ENCODE assay signal across 22 cellular contexts in the genomic region with DNA sequence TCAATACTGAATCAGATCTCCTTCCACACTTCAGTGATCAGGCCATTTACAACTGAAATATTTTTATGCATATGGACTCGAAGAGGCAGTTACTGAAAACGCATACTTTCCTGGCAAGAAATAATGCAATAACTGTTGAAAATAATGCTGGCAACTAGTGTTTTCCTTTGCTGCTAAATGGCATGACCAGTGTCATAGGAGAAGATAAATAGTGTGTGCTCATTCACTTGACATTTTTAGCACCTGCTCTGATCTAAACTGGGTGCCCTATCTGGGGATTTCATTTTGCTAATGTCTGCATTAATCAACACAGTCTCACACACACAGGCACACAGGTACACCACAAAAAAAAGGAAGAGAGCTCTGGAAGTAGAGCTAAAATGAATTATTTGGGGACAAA.
A peak's percentile ranks its signal among the peaks of the same experiment; 100 is the strongest.
DNase-seq lines count a peak whose midpoint lies in the region; ATAC-seq and TF ChIP-seq lines count a peak whose summit lies in the region.
"Had no signal": no experiment of that assay in that cellular context is flagged by ENCODE, and none has a peak within 500 bp of the region (broad histone marks: within the 10 kb centered on the region; RNA-seq: fewer than 3 reads in every experiment).

No MANE protein-coding gene starts in this region.

- H3K27me3 ChIP-seq in H7 (ENCODE audit: control insufficient read depth, insufficient read depth, low read length): peaks cover 17% of the 10 kb centered on the region
- H3K27me3 ChIP-seq: dorsolateral prefrontal cortex had no signal

- CTCF ChIA-PET in WTC11 (lab: Charles Lee): no interaction called here

- POLR2A ChIA-PET in WTC11 (lab: Charles Lee): no interaction called here

- peaks cover 33% of the 10 kb centered on the region for H3K27me3 Mint-ChIP-seq in WTC11 (ENCODE audit: low read depth)
- H3K27me3 Mint-ChIP-seq: activated T-cell treated with anti-CD3 and anti-CD28 coated beads, Interleukin-2, amount 50 U/mL, for 24 hours; CD4-positive, CD25-positive, alpha-beta regulatory T cell; stimulated activated memory B cell treated with anti-CD40 and anti-IgM and Interleukin-4, amounts not matched to agents 10 μg/mL and 1 μg/mL and 100 μg/mL, for 72 hours; T-helper 17 cell had no signal

- peaks cover 74% of the 10 kb centered on the region for H3K4me1 Mint-ChIP-seq in WTC11
- H3K4me1 Mint-ChIP-seq: CD4-positive, CD25-positive, alpha-beta regulatory T cell; stimulated activated memory B cell treated with anti-CD40 and anti-IgM and Interleukin-4, amounts not matched to agents 10 μg/mL and 1 μg/mL and 100 μg/mL, for 72 hours; T-helper 17 cell had no signal

- H3K27ac Mint-ChIP-seq in WTC11: no peak overlapping the region
- H3K27ac Mint-ChIP-seq: activated CD8-positive, alpha-beta T cell treated with anti-CD3 and anti-CD28 coated beads, Interleukin-2, amount 10 ng/mL, durations not matched to agents 7 days and 5 days; activated T-cell treated with anti-CD3 and anti-CD28 coated beads, Interleukin-2, amount 50 U/mL, for 24 hours; CD4-positive, CD25-positive, alpha-beta regulatory T cell; nephron progenitor cell; stimulated activated memory B cell treated with anti-CD40 and anti-IgM and Interleukin-4, amounts not matched to agents 10 μg/mL and 1 μg/mL and 100 μg/mL, for 72 hours; T-helper 17 cell had no signal

- no peak for TF ChIP-seq RAD21 in Ishikawa (IDR thresholded peaks at IDR 0.05; ENCODE audit: low read depth)

- H3K36me3 ChIP-seq in H7 (replicated peaks; ENCODE audit: control insufficient read depth, insufficient read depth, low read length): no peaks in the 10 kb centered on the region

- no peak for TF ChIP-seq CTCF in WTC11 (IDR thresholded peaks at IDR 0.05)

- peaks cover 2% of the 10 kb centered on the region; the same call in 1 of the 2 replicates for H3K36me3 Mint-ChIP-seq in WTC11
- H3K36me3 Mint-ChIP-seq: CD4-positive, CD25-positive, alpha-beta regulatory T cell; stimulated activated memory B cell treated with anti-CD40 and anti-IgM and Interleukin-4, amounts not matched to agents 10 μg/mL and 1 μg/mL and 100 μg/mL, for 72 hours had no signal

- H3K9me3 Mint-ChIP-seq in WTC11: peaks cover 7% of the 10 kb centered on the region; the same call in 1 of the 2 replicates
- H3K9me3 Mint-ChIP-seq: activated T-cell treated with anti-CD3 and anti-CD28 coated beads, Interleukin-2, amount 50 U/mL, for 24 hours; nephron progenitor cell; stimulated activated memory B cell treated with anti-CD40 and anti-IgM and Interleukin-4, amounts not matched to agents 10 μg/mL and 1 μg/mL and 100 μg/mL, for 72 hours had no signal

- peak; percentile 32; the same call in 1 of the 2 replicates for TF ChIP-seq EP300 in Ishikawa (IDR thresholded peaks at IDR 0.05; ENCODE audit: borderline replicate concordance)

- H3K4me3 ChIP-seq in H7 (ENCODE audit: insufficient read depth, low read depth, low read length): no peak overlapping the region
- H3K4me3 ChIP-seq: dorsolateral prefrontal cortex had no signal

- ATAC-seq in WTC11 (no peak), HG02642 (IDR thresholded peaks at IDR 0.05; ENCODE audit: poor library complexity, unreplicated experiment) (no peak)
- ATAC-seq: activated CD8-positive, alpha-beta T cell treated with anti-CD3 and anti-CD28 coated beads, Interleukin-2, amount 10 ng/mL, durations not matched to agents 7 days and 5 days; Panc1; stimulated activated memory B cell treated with anti-CD40 and anti-IgM and Interleukin-4, amounts not matched to agents 10 μg/mL and 1 μg/mL and 100 μg/mL, for 72 hours; T-helper 17 cell had no signal

- peak overlapping the region; percentile 19; the same call in 1 of the 2 replicates for H3K4me3 Mint-ChIP-seq in WTC11
- H3K4me3 Mint-ChIP-seq: activated CD8-positive, alpha-beta T cell treated with anti-CD3 and anti-CD28 coated beads, Interleukin-2, amount 10 ng/mL, durations not matched to agents 7 days and 5 days; activated T-cell treated with anti-CD3 and anti-CD28 coated beads, Interleukin-2, amount 50 U/mL, for 24 hours; CD4-positive, CD25-positive, alpha-beta regulatory T cell; nephron progenitor cell; stimulated activated memory B cell treated with anti-CD40 and anti-IgM and Interleukin-4, amounts not matched to agents 10 μg/mL and 1 μg/mL and 100 μg/mL, for 72 hours; T-helper 17 cell had no signal

- peak; percentile 70 for DNase-seq in DMS153 (lab: John Stamatoyannopoulos, UW)
- peak; percentile 82 for DNase-seq in NCI-H2196 treated with DMSO at 0.1 percent for 48 hours (lab: John Stamatoyannopoulos, UW; ENCODE audit: unreplicated experiment)
- DNase-seq in WTC11 (ENCODE audit: low spot score): no peak
- DNase-seq in activated CD4-positive, alpha-beta T cell treated with anti-CD3 and anti-CD28 coated beads, Interleukin-2, amount 50 U/mL, for 1 hour: no peak
- DNase-seq in SK-N-DZ (ENCODE audit: low spot score): no peak
- no peak for DNase-seq in H7
- DNase-seq: activated CD8-positive, alpha-beta T cell treated with anti-CD3 and anti-CD28 coated beads, Interleukin-2, amount 10 ng/mL, durations not matched to agents 7 days and 5 days; activated naive CD4-positive, alpha-beta T cell; activated T-cell treated with anti-CD3 and anti-CD28 coated beads, Interleukin-2, amount 50 U/mL, for 24 hours; caudate nucleus; CD4-positive, CD25-positive, alpha-beta regulatory T cell; DND-41; dorsolateral prefrontal cortex; foreskin fibroblast; hippocampal formation; NCI-H1048; nephron progenitor cell; T-helper 17 cell had no signal

TF ChIP-seq in Ishikawa, 13 proteins besides CTCF, POLR2A, EP300 and RAD21 (continues in another document):
- TF ChIP-seq ZBTB7A (IDR thresholded peaks at IDR 0.05; ENCODE audit: low read depth) (no peak), TEAD4 (IDR thresholded peaks at IDR 0.05) (no peak), EGR1 (IDR thresholded peaks at IDR 0.05) (no peak), CEBPB (IDR thresholded peaks at IDR 0.05) (no peak)
- TF ChIP-seq, protein P1, sequence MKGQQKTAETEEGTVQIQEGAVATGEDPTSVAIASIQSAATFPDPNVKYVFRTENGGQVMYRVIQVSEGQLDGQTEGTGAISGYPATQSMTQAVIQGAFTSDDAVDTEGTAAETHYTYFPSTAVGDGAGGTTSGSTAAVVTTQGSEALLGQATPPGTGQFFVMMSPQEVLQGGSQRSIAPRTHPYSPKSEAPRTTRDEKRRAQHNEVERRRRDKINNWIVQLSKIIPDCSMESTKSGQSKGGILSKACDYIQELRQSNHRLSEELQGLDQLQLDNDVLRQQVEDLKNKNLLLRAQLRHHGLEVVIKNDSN (IDR thresholded peaks at IDR 0.05): no peak

TF ChIP-seq in WTC11, 78 proteins besides CTCF, POLR2A, EP300 and RAD21 (continues in another document):
- TF ChIP-seq NFYB (CRISPR knock-in tag; conservative IDR thresholded peaks at IDR 0.05; ENCODE audit: low read depth) (no peak), GRHL2 (CRISPR knock-in tag; IDR thresholded peaks at IDR 0.05; ENCODE audit: insufficient replicate concordance, severe bottlenecking) (no peak), HMGA2 (CRISPR knock-in tag; IDR thresholded peaks at IDR 0.05) (no peak), ZNF219 (CRISPR knock-in tag; IDR thresholded peaks at IDR 0.05; ENCODE audit: borderline replicate concordance) (no peak), PRRX2 (CRISPR knock-in tag; IDR thresholded peaks at IDR 0.05) (no peak), RORB (CRISPR knock-in tag; IDR thresholded peaks at IDR 0.05) (no peak)
- TF ChIP-seq, protein P2, sequence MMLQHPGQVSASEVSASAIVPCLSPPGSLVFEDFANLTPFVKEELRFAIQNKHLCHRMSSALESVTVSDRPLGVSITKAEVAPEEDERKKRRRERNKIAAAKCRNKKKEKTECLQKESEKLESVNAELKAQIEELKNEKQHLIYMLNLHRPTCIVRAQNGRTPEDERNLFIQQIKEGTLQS (CRISPR knock-in tag; conservative IDR thresholded peaks at IDR 0.05): no peak
- TF ChIP-seq, protein P3, sequence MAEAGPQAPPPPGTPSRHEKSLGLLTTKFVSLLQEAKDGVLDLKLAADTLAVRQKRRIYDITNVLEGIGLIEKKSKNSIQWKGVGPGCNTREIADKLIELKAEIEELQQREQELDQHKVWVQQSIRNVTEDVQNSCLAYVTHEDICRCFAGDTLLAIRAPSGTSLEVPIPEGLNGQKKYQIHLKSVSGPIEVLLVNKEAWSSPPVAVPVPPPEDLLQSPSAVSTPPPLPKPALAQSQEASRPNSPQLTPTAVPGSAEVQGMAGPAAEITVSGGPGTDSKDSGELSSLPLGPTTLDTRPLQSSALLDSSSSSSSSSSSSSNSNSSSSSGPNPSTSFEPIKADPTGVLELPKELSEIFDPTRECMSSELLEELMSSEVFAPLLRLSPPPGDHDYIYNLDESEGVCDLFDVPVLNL (CRISPR knock-in tag; IDR thresholded peaks at IDR 0.05; ENCODE audit: borderline replicate concordance, low read depth): no peak
- TF ChIP-seq, protein P4, sequence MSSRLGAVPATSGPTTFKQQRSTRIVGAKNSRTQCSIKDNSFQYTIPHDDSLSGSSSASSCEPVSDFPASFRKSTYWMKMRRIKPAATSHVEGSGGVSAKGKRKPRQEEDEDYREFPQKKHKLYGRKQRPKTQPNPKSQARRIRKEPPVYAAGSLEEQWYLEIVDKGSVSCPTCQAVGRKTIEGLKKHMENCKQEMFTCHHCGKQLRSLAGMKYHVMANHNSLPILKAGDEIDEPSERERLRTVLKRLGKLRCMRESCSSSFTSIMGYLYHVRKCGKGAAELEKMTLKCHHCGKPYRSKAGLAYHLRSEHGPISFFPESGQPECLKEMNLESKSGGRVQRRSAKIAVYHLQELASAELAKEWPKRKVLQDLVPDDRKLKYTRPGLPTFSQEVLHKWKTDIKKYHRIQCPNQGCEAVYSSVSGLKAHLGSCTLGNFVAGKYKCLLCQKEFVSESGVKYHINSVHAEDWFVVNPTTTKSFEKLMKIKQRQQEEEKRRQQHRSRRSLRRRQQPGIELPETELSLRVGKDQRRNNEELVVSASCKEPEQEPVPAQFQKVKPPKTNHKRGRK (CRISPR knock-in tag; IDR thresholded peaks at IDR 0.05; ENCODE audit: borderline replicate concordance): no peak
- TF ChIP-seq, protein P5, sequence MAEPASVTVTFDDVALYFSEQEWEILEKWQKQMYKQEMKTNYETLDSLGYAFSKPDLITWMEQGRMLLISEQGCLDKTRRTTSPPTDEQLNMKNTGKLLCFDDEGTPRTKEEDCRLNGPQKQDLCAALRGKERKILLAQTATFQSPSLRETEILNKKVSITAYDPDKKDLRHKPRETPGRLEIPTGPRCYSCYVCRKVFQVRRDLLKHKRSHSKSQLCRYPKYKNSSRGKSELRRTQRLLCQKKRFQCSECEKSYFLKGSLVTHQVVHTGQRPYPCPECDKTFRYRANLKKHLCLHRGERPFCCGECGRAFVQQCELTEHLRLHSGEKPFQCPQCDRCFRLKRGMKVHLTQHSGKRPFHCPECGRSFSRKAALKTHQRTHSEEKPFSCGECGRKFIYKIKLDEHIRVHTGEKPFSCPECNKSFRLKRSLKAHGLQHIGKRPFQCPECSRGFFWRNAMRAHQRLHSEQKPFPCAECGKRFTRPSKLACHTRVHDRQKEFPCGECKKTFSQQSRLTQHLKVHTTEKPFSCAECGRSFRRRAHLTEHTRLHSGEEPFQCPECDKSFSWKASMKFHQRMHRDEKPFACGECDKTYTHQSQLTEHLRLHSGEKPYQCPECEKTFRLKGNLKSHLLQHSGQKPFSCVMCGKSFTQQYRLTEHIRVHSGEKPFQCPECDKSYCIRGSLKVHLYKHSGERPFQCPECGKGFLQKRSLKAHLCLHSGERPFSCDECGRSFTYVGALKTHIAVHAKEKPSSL (CRISPR knock-in tag; conservative IDR thresholded peaks at IDR 0.05): no peak

Comparison
In these comparisons a context has a peak if more than half of its experiments do, and no peak if none do; other contexts are left out.
1. DNase-seq: peak in DMS153 (single experiment) and NCI-H2196 treated with DMSO at 0.1 percent for 48 hours (single experiment); none in WTC11 (single experiment), activated CD4-positive, alpha-beta T cell treated with anti-CD3 and anti-CD28 coated beads, Interleukin-2, amount 50 U/mL, for 1 hour (single experiment), SK-N-DZ (single experiment) and H7 (single experiment).